Comparison of ENCODE assay signal across 8 cellular contexts in the genomic region with DNA sequence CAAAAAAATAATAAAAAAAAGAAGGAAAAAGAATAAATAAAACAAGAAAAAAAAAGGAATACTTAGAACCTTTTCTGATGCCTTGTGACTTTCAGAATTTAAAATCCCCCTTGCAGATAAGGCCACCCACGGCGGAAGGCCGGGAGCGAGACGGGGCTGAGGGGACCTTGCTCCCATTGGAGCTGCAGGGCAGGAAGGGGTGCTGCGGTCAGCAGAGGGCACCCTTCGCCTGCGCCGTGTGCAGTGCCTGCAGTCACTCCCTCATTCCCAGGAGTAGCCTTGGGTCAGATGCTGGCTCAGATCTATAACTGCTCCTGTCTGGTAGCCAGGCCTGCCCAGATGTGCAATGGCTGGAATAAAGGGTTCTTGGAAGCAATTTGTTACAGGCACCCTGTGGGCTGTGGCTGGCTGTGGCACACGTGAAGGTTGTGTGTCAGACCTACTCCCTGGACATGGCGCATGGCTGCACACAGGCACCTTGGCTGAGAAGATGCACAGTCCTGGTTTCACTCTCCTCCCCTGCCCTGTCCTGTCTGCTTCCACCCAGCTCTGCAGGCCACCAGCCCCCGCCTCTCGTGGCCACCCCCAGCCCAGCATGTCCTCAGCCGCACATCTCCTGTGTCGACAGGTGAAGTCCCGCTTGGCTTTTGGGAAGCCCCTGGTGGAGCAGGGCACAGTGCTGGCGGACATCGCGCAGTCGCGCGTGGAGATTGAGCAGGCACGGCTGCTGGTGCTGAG. TPM values are rescaled to one million over a fixed set of nuclear protein-coding genes. Genes with fewer than 3 reads are reported as not detected.
DNase-seq lines count a peak whose midpoint lies in the region; ATAC-seq and TF ChIP-seq lines count a peak whose summit lies in the region.

No MANE protein-coding gene starts in this region.

- H3K36me3 Mint-ChIP-seq in Caco-2 (ENCODE audit: insufficient read depth, unreplicated experiment) (no peaks in the 10 kb centered on the region), WTC11 (peaks cover 3% of the 10 kb centered on the region)

- H3K9me3 ChIP-seq in Caco-2 (no peaks in the 10 kb centered on the region), heart left ventricle (no peaks in the 10 kb centered on the region), sigmoid colon (no peaks in the 10 kb centered on the region)

- 39 to 47% (median 40%) methylated on average over 23 of the region's 23 CpGs for WGBS in heart left ventricle, 4 donors
- WGBS in sigmoid colon, 2 donors = 62 to 76% methylated on average over 23 of the region's 23 CpGs

- BruUV-seq in Caco-2 (replicated peaks; lab: Mats Ljungman, UMichigan) = no TSS peak

- intact Hi-C loops in Caco-2 (cut with micrococcal nuclease; ENCODE audit: unreplicated experiment) = loop anchor here (1.0 kb wide), 2 partner anchors 35 to 60 kb away; no protein-coding TSS in a partner anchor
- intact Hi-C loops in heart left ventricle (cut with DNase I) = loop anchor here in 9 of 10 donors (1.0 to 5.0 kb wide), 7 partner anchors 33 to 60 kb away; no protein-coding TSS in a partner anchor
- intact Hi-C loops in sigmoid colon (cut with DNase I) = loop anchor here (1.0 kb wide), 1 partner anchor 60 kb away; no protein-coding TSS in a partner anchor

- no peak for TF ChIP-seq POLR2A in heart left ventricle (IDR thresholded peaks at IDR 0.05)
- no peak for TF ChIP-seq POLR2A in sigmoid colon (IDR thresholded peaks at IDR 0.05)

- H3K9me3 Mint-ChIP-seq in Caco-2 (ENCODE audit: unreplicated experiment) (no peaks in the 10 kb centered on the region), WTC11 (no peaks in the 10 kb centered on the region)

- POLR2A ChIA-PET in Caco-2 (lab: Charles Lee) (interaction anchor here (0.7 kb wide), 1 partner anchor 60 kb away, joined by 6 read pairs; no protein-coding TSS in a partner anchor), WTC11 (lab: Charles Lee) (interaction anchor here (0.8 to 1.7 kb wide), 2 partner anchors 13 to 60 kb away, joined by 5 to 7 read pairs; a partner anchor contains a TSS)

- no peaks in the 10 kb centered on the region for H3K4me1 ChIP-seq in Caco-2
- peaks cover 0 to 67% (median 21%) of the 10 kb centered on the region in 12 donors for H3K4me1 ChIP-seq in heart left ventricle
- peaks cover 0 to 19% (median 10%) of the 10 kb centered on the region in 4 donors for H3K4me1 ChIP-seq in sigmoid colon

- H3K36me3 ChIP-seq in Caco-2 (ENCODE audit: control insufficient read depth, insufficient read depth, low read length) (no peaks in the 10 kb centered on the region; the same call in 1 of the 2 replicates), heart left ventricle (peaks cover 0 to 61% (median 29%) of the 10 kb centered on the region in 9 donors), sigmoid colon (peaks cover 0 to 56% (median 12%) of the 10 kb centered on the region in 4 donors)

- DNase-seq in Caco-2 = peak; percentile 70 to 77
- peak; percentile 73 for DNase-seq in HT-29 (ENCODE audit: low spot score)
- peak; percentile 75 for DNase-seq in WTC11 (ENCODE audit: low spot score)
- DNase-seq in heart left ventricle = peak; percentile 60 to 75 (median 72)
- peak; percentile 84 for DNase-seq in sigmoid colon
- no peak for DNase-seq in cortex of kidney (lab: John Stamatoyannopoulos, UW)

- H3K27ac Mint-ChIP-seq in Caco-2 (ENCODE audit: unreplicated experiment) (no peak overlapping the region), WTC11 (no peak overlapping the region)

- TF ChIP-seq CTCF in Caco-2 (IDR thresholded peaks at IDR 0.05; ENCODE audit: insufficient read depth in 1 of 2, low read depth in 1 of 2, low read length in 1 of 2, severe bottlenecking in 1 of 2, unreplicated experiment in 1 of 2) = peak; percentile 83 to 89
- peak; percentile 62 for TF ChIP-seq CTCF in WTC11 (IDR thresholded peaks at IDR 0.05)
- TF ChIP-seq CTCF in heart left ventricle (IDR thresholded peaks at IDR 0.05) = peak; percentile 57 to 90 (median 84)
- TF ChIP-seq CTCF in sigmoid colon (IDR thresholded peaks at IDR 0.05) = peak; percentile 64 to 87 (median 81)

- CTCF ChIA-PET in Caco-2 (lab: Charles Lee) (interaction anchor here (0.5 to 2.2 kb wide), 5 partner anchors 10 to 161 kb away, joined by 4 to 33 read pairs (median 4); no protein-coding TSS in a partner anchor), WTC11 (lab: Charles Lee) (interaction anchor here (0.6 to 5.0 kb wide), 16 partner anchors 9 to 115 kb away, joined by 3 to 80 read pairs (median 4); no protein-coding TSS in a partner anchor)

- H3K4me1 Mint-ChIP-seq in Caco-2 (ENCODE audit: low read depth, unreplicated experiment) = no peaks in the 10 kb centered on the region
- H3K4me1 Mint-ChIP-seq in WTC11 = peaks cover 12% of the 10 kb centered on the region

- H3K27me3 ChIP-seq in Caco-2 (replicated peaks; ENCODE audit: control insufficient read depth, insufficient read depth, low read length) (no peaks in the 10 kb centered on the region), heart left ventricle (no peaks in the 10 kb centered on the region), sigmoid colon (no peaks in the 10 kb centered on the region)

- no peaks in the 10 kb centered on the region for H3K27me3 Mint-ChIP-seq in Caco-2 (ENCODE audit: insufficient read depth, unreplicated experiment)
- H3K27me3 Mint-ChIP-seq in WTC11 (ENCODE audit: low read depth) = no peaks in the 10 kb centered on the region

- H3K27ac ChIP-seq in heart left ventricle = peak overlapping the region in 10 of 12 donors; percentile 54 to 87 (median 68)
- no peak overlapping the region for H3K27ac ChIP-seq in sigmoid colon

- ATAC-seq in WTC11 = peak; percentile 97
- peak; percentile 55 to 84 (median 79) for ATAC-seq in heart left ventricle
- no peak for ATAC-seq in GM19467 (IDR thresholded peaks at IDR 0.05; ENCODE audit: unreplicated experiment)
- ATAC-seq in GM19035 (IDR thresholded peaks at IDR 0.05; ENCODE audit: unreplicated experiment) = no peak

- no peak overlapping the region for H3K4me3 ChIP-seq in Caco-2 (ENCODE audit: low read depth, low read length)
- H3K4me3 ChIP-seq in heart left ventricle = no peak overlapping the region
- H3K4me3 ChIP-seq in sigmoid colon = no peak overlapping the region

- no peak for TF ChIP-seq EP300 in sigmoid colon (IDR thresholded peaks at IDR 0.05)

- no peak overlapping the region for H3K4me3 Mint-ChIP-seq in Caco-2 (ENCODE audit: unreplicated experiment)
- no peak overlapping the region for H3K4me3 Mint-ChIP-seq in WTC11

TF ChIP-seq in WTC11, 78 proteins besides CTCF, POLR2A, EP300 and RAD21 (continues in another document):
- TF ChIP-seq CREB1 (CRISPR knock-in tag; IDR thresholded peaks at IDR 0.05) = no peak
- TF ChIP-seq, protein P1, sequence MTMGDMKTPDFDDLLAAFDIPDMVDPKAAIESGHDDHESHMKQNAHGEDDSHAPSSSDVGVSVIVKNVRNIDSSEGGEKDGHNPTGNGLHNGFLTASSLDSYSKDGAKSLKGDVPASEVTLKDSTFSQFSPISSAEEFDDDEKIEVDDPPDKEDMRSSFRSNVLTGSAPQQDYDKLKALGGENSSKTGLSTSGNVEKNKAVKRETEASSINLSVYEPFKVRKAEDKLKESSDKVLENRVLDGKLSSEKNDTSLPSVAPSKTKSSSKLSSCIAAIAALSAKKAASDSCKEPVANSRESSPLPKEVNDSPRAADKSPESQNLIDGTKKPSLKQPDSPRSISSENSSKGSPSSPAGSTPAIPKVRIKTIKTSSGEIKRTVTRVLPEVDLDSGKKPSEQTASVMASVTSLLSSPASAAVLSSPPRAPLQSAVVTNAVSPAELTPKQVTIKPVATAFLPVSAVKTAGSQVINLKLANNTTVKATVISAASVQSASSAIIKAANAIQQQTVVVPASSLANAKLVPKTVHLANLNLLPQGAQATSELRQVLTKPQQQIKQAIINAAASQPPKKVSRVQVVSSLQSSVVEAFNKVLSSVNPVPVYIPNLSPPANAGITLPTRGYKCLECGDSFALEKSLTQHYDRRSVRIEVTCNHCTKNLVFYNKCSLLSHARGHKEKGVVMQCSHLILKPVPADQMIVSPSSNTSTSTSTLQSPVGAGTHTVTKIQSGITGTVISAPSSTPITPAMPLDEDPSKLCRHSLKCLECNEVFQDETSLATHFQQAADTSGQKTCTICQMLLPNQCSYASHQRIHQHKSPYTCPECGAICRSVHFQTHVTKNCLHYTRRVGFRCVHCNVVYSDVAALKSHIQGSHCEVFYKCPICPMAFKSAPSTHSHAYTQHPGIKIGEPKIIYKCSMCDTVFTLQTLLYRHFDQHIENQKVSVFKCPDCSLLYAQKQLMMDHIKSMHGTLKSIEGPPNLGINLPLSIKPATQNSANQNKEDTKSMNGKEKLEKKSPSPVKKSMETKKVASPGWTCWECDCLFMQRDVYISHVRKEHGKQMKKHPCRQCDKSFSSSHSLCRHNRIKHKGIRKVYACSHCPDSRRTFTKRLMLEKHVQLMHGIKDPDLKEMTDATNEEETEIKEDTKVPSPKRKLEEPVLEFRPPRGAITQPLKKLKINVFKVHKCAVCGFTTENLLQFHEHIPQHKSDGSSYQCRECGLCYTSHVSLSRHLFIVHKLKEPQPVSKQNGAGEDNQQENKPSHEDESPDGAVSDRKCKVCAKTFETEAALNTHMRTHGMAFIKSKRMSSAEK (CRISPR knock-in tag; IDR thresholded peaks at IDR 0.05; ENCODE audit: borderline replicate concordance) = no peak
- TF ChIP-seq NR1H2 (CRISPR knock-in tag; IDR thresholded peaks at IDR 0.05) = no peak
- TF ChIP-seq, protein P2, sequence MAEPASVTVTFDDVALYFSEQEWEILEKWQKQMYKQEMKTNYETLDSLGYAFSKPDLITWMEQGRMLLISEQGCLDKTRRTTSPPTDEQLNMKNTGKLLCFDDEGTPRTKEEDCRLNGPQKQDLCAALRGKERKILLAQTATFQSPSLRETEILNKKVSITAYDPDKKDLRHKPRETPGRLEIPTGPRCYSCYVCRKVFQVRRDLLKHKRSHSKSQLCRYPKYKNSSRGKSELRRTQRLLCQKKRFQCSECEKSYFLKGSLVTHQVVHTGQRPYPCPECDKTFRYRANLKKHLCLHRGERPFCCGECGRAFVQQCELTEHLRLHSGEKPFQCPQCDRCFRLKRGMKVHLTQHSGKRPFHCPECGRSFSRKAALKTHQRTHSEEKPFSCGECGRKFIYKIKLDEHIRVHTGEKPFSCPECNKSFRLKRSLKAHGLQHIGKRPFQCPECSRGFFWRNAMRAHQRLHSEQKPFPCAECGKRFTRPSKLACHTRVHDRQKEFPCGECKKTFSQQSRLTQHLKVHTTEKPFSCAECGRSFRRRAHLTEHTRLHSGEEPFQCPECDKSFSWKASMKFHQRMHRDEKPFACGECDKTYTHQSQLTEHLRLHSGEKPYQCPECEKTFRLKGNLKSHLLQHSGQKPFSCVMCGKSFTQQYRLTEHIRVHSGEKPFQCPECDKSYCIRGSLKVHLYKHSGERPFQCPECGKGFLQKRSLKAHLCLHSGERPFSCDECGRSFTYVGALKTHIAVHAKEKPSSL (CRISPR knock-in tag; conservative IDR thresholded peaks at IDR 0.05) = no peak
- TF ChIP-seq NR2C2 (CRISPR knock-in tag; IDR thresholded peaks at IDR 0.05) = no peak
- TF ChIP-seq HMGA2 (CRISPR knock-in tag; IDR thresholded peaks at IDR 0.05) = no peak
- TF ChIP-seq SMAD3 (CRISPR knock-in tag; IDR thresholded peaks at IDR 0.05; ENCODE audit: borderline replicate concordance) = no peak

RNA-seq across cellular contexts. Expression of a gene that starts 13.4 kb away (rescaled TPM):
- total RNA-seq in Caco-2 (2022) (170 and 196 TPM in 2 replicates), WTC11 (2021) (32.6 to 36.7 TPM (median 36.7 TPM) in 3 replicates), heart left ventricle (100 to 1,000 TPM; 176 to 303 (median 260) TPM), sigmoid colon (100 to 1,000 TPM; 112 to 132 (median 126) TPM)
- total RNA-seq in HT-29 (2014; rRNA removed; shearing (Covaris generic)) = 70.9 and 94.6 TPM in 2 replicates
- polyA plus RNA-seq in heart left ventricle (100 to 1,000 TPM; 135 to 176 TPM), sigmoid colon (100 to 1,000 TPM; 195 to 348 (median 225) TPM)

Comparison
In these comparisons a context has a peak if more than half of its experiments do, and no peak if none do; other contexts are left out.
1. ATAC-seq: peak in WTC11 (single experiment) and heart left ventricle (4 of 4); none in GM19467 (single experiment) and GM19035 (single experiment).
2. H3K27ac ChIP-seq: peak in heart left ventricle (10 of 12); none in sigmoid colon (0 of 4).
3. Peak in every context shown above with its lines, with median percentiles within 50 percentile points of each other: CTCF ChIP-seq.